Comparison of ENCODE assay signal across 25 cellular contexts in the genomic region with DNA sequence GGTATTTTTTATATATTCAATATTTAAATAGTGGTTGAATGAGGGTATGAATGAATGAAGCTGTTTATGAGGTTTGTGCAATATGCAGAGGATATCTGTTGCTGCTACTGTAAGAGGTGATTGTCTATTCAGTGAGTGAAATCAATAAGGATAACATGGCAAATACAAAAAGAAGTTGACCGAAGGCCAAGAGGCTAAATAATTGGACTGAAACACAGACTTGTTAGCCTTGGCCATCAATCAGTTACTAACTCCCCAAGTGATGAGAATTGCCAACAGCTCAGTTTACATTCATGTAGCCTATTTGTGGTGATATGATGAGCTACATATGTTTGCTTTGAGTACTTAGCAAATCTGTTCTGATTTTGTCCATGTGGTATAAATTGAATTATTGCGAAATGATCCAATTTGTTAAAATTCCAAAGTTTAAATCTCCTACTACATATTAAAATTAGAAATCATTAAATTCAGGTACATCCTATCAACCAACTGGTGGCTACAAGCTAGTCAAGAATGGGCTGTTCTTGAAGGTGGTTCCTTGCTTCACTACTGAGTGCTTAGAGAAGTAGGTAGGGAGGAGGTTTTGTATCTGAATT.
"Had no signal": no experiment of that assay in that cellular context is flagged by ENCODE, and none has a peak within 500 bp of the region (broad histone marks: within the 10 kb centered on the region; RNA-seq: fewer than 3 reads in every experiment).

No MANE protein-coding gene starts in this region.

- H3K9me3 Mint-ChIP-seq: endodermal cell; naive thymus-derived CD4-positive, alpha-beta T cell; stimulated activated memory B cell treated with anti-CD40 and anti-IgM and Interleukin-4, amounts not matched to agents 10 μg/mL and 1 μg/mL and 100 μg/mL, for 72 hours; stimulated activated naive CD8-positive, alpha-beta T cell treated with anti-CD3 and anti-CD28 coated beads, Interleukin-15, Interleukin-2, amounts not matched to agents 100 ng/mL and 50 ng/mL, for 24 hours had no signal

- H3K4me3 Mint-ChIP-seq: endodermal cell; naive thymus-derived CD4-positive, alpha-beta T cell; stimulated activated memory B cell treated with anti-CD40 and anti-IgM and Interleukin-4, amounts not matched to agents 10 μg/mL and 1 μg/mL and 100 μg/mL, for 72 hours; stimulated activated naive CD8-positive, alpha-beta T cell treated with anti-CD3 and anti-CD28 coated beads, Interleukin-15, Interleukin-2, amounts not matched to agents 100 ng/mL and 50 ng/mL, for 24 hours had no signal

- ATAC-seq: foreskin keratinocyte; left cardiac atrium; left ventricle myocardium superior; naive thymus-derived CD4-positive, alpha-beta T cell; psoas muscle; sciatic nerve; stimulated activated memory B cell treated with anti-CD40 and anti-IgM and Interleukin-4, amounts not matched to agents 10 μg/mL and 1 μg/mL and 100 μg/mL, for 72 hours; upper lobe of right lung had no signal

- H3K36me3 Mint-ChIP-seq: naive thymus-derived CD4-positive, alpha-beta T cell; stimulated activated memory B cell treated with anti-CD40 and anti-IgM and Interleukin-4, amounts not matched to agents 10 μg/mL and 1 μg/mL and 100 μg/mL, for 72 hours had no signal

- H3K36me3 ChIP-seq: neutrophil, spleen, tibial nerve, upper lobe of right lung, vagina had no signal

- H3K27me3 Mint-ChIP-seq: naive thymus-derived CD4-positive, alpha-beta T cell; stimulated activated memory B cell treated with anti-CD40 and anti-IgM and Interleukin-4, amounts not matched to agents 10 μg/mL and 1 μg/mL and 100 μg/mL, for 72 hours; stimulated activated naive CD8-positive, alpha-beta T cell treated with anti-CD3 and anti-CD28 coated beads, Interleukin-15, Interleukin-2, amounts not matched to agents 100 ng/mL and 50 ng/mL, for 24 hours had no signal

- FAIRE-seq: endothelial cell of umbilical vein, kidney had no signal

- H3K9me3 ChIP-seq: neutrophil, psoas muscle, spleen, tibial nerve, upper lobe of right lung, vagina had no signal

- DNase-seq: effector CD4-positive, alpha-beta T cell; endodermal cell; erythroblast; foreskin keratinocyte; kidney; left cardiac atrium; left ventricle myocardium superior; mesendoderm; naive thymus-derived CD4-positive, alpha-beta T cell; psoas muscle; retina; spleen; stimulated activated CD4-positive, alpha-beta T cell treated with anti-CD3 and anti-CD28 coated beads, Interleukin-15, amount 100 ng/mL, for 24 hours; stimulated activated CD4-positive, alpha-beta T cell treated with anti-CD3 and anti-CD28 coated beads, Interleukin-1b, Interleukin-23, amount 100 ng/mL, for 48 hours; stimulated activated CD4-positive, alpha-beta T cell treated with anti-CD3 and anti-CD28 coated beads, Interleukin-4, amount 100 ng/mL, for 24 hours; upper lobe of right lung had no signal

- H3K27ac Mint-ChIP-seq: endodermal cell; naive thymus-derived CD4-positive, alpha-beta T cell; stimulated activated memory B cell treated with anti-CD40 and anti-IgM and Interleukin-4, amounts not matched to agents 10 μg/mL and 1 μg/mL and 100 μg/mL, for 72 hours; stimulated activated naive CD8-positive, alpha-beta T cell treated with anti-CD3 and anti-CD28 coated beads, Interleukin-15, Interleukin-2, amounts not matched to agents 100 ng/mL and 50 ng/mL, for 24 hours had no signal

- H3K4me1 ChIP-seq: foreskin keratinocyte, psoas muscle, tibial nerve had no signal

- H3K4me3 ChIP-seq: coronary artery, lung, psoas muscle, spleen, tibial nerve, upper lobe of right lung, vagina had no signal

- H3K27me3 ChIP-seq: foreskin keratinocyte, neutrophil, spleen, tibial nerve, upper lobe of right lung, vagina had no signal

- H3K27ac ChIP-seq: coronary artery, foreskin keratinocyte, neutrophil, psoas muscle, spleen, tibial nerve, upper lobe of right lung, vagina had no signal
